8 cellular contexts compared by ENCODE assay signal in genomic region chr5:142364251-142365145, GRCh38. TPM values are rescaled to one million over a fixed set of nuclear protein-coding genes. Genes with fewer than 3 reads are reported as not detected.
DNase-seq lines count a peak whose midpoint lies in the region; ATAC-seq, FAIRE-seq and TF ChIP-seq lines count a peak whose summit lies in the region.

No MANE protein-coding gene starts in this region.

- H3K4me3 ChIP-seq in left ventricle myocardium inferior (peak overlapping the region; percentile 48), pancreas (no peak overlapping the region)

- DNase-seq in COLO668 (lab: John Stamatoyannopoulos, UW; ENCODE audit: unreplicated experiment), result peak; percentile 84
- peak; percentile 86 for DNase-seq in NCI-H345 (lab: John Stamatoyannopoulos, UW)
- peak; percentile 68 for DNase-seq in left ventricle myocardium inferior
- no peak for DNase-seq in NCI-H2029 (lab: John Stamatoyannopoulos, UW)
- no peak for DNase-seq in pancreas
- DNase-seq in urothelium cell line (ENCODE audit: low spot score), result no peak

- intact Hi-C loops in left ventricle myocardium inferior (cut with micrococcal nuclease), result no loop called here
- intact Hi-C loops in pancreas (cut with DNase I), result no loop called here

- H3K36me3 ChIP-seq in left ventricle myocardium inferior (no peaks in the 10 kb centered on the region), pancreas (no peaks in the 10 kb centered on the region)

- no peak for FAIRE-seq in pancreas (lab: Jason Lieb, UNC)
- no peak for FAIRE-seq in urothelium cell line (lab: Jason Lieb, UNC)

- 77 to 79% methylated on average over 23 of the region's 23 CpGs for WGBS in pancreas, 2 donors

- no peak for TF ChIP-seq CTCF in left ventricle myocardium inferior (IDR thresholded peaks at IDR 0.05; ENCODE audit: borderline replicate concordance)
- TF ChIP-seq CTCF in pancreas (IDR thresholded peaks at IDR 0.05), result no peak

- H3K27ac ChIP-seq in left ventricle myocardium inferior (replicated peaks), result peak overlapping the region; percentile 94
- H3K27ac ChIP-seq in pancreas, result no peak overlapping the region

- peak; percentile 70 for ATAC-seq in GM21786 (IDR thresholded peaks at IDR 0.05; ENCODE audit: unreplicated experiment)
- ATAC-seq in pancreas, result no peak
- ATAC-seq in GM21737 (IDR thresholded peaks at IDR 0.05; ENCODE audit: unreplicated experiment), result no peak

- H3K27me3 ChIP-seq in left ventricle myocardium inferior (ENCODE audit: low read depth) (no peaks in the 10 kb centered on the region), pancreas (no peaks in the 10 kb centered on the region)

- H3K4me1 ChIP-seq in left ventricle myocardium inferior (peaks cover 29% of the 10 kb centered on the region), pancreas (peaks cover 0 to 12% (median 0%) of the 10 kb centered on the region in 3 donors)

- H3K9me3 ChIP-seq in left ventricle myocardium inferior (replicated peaks) (no peaks in the 10 kb centered on the region), pancreas (no peaks in the 10 kb centered on the region)

RNA-seq across cellular contexts. Expression of gene SPRY4, which starts 39.7 kb away (rescaled TPM):
- 10.2 TPM for total RNA-seq in left ventricle myocardium inferior
- 1 to 10 TPM; 1.5 to 6.3 (median 2.2) TPM for total RNA-seq in pancreas
- polyA plus RNA-seq in pancreas, result 1 to 10 TPM; 3.2 to 3.8 TPM

Comparison
In these comparisons a context has a peak if more than half of its experiments do, and no peak if none do; other contexts are left out.
1. DNase-seq: peak in COLO668 (single experiment), NCI-H345 (single experiment) and left ventricle myocardium inferior (single experiment); none in NCI-H2029 (single experiment), pancreas (0 of 6) and urothelium cell line (single experiment).